In genomic region chr15:69200773-69201745, GRCh38 we compare ENCODE assay signal across 1 cellular context.
TF ChIP-seq lines count a peak whose summit lies in the region.

No MANE protein-coding gene starts in this region.

TF ChIP-seq in GM23338, 12 proteins besides CTCF, POLR2A, EP300 and RAD21 (continued from another document):
- no peak for TF ChIP-seq ZNF462 (CRISPR knock-in tag; IDR thresholded peaks at IDR 0.05)
